ENCODE assay signal across 9 cellular contexts in genomic region chr19:50723735-50724521, GRCh38. TPM values are rescaled to one million over a fixed set of nuclear protein-coding genes. Genes with fewer than 3 reads are reported as not detected.
A peak's percentile ranks its signal among the peaks of the same experiment; 100 is the strongest.
DNase-seq lines count a peak whose midpoint lies in the region; ATAC-seq and TF ChIP-seq lines count a peak whose summit lies in the region.
"Had no signal": no experiment of that assay in that cellular context is flagged by ENCODE, and none has a peak within 500 bp of the region (broad histone marks: within the 10 kb centered on the region; RNA-seq: fewer than 3 reads in every experiment).

No MANE protein-coding gene starts in this region.

- TF ChIP-seq CTCF in AG04449 (IDR thresholded peaks at IDR 0.05; ENCODE audit: insufficient read depth, low read length, missing control alignments) (no peak), HFFc6 (IDR thresholded peaks at IDR 0.05) (no peak), choroid plexus epithelial cell (conservative IDR thresholded peaks at IDR 0.05; ENCODE audit: low read depth, low read length) (no peak), GM13976 (IDR thresholded peaks at IDR 0.05; ENCODE audit: borderline replicate concordance, control extremely low read depth, extremely low read depth, insufficient read depth, missing control alignments) (no peak)

- peaks cover 49% of the 10 kb centered on the region for H3K4me1 Mint-ChIP-seq in HFFc6 (ENCODE audit: low read depth)
- H3K4me1 Mint-ChIP-seq in naive thymus-derived CD4-positive, alpha-beta T cell = peaks cover 0 to 34% (median 24%) of the 10 kb centered on the region in 7 donors

- peaks cover 5 to 12% of the 10 kb centered on the region in 2 donors for H3K4me1 ChIP-seq in naive thymus-derived CD4-positive, alpha-beta T cell (ENCODE audit: control insufficient read depth in 2 of 2, insufficient read depth in 2 of 2, low read length in 2 of 2)

- H3K36me3 Mint-ChIP-seq in HFFc6 (ENCODE audit: low read depth) = peaks cover 9% of the 10 kb centered on the region; the same call in 1 of the 2 replicates
- H3K36me3 Mint-ChIP-seq in naive thymus-derived CD4-positive, alpha-beta T cell = peaks cover 0 to 5% (median 0%) of the 10 kb centered on the region in 5 donors

- no peak overlapping the region for H3K27ac ChIP-seq in naive thymus-derived CD4-positive, alpha-beta T cell (ENCODE audit: low read depth, low read length)

- in situ Hi-C loops in GM13976 (cut with MboI; ENCODE audit: low sequenced_read_pairs, unreplicated experiment) = no loop called here

- H3K27ac Mint-ChIP-seq in HFFc6 = peak overlapping the region; percentile 90
- peak overlapping the region in 1 of 9 donors; percentile 83 for H3K27ac Mint-ChIP-seq in naive thymus-derived CD4-positive, alpha-beta T cell

- CTCF ChIA-PET in AG04449 (lab: Yijun Ruan, JAX) = interaction anchor here (0.7 to 5.5 kb wide), 21 partner anchors 9 to 363 kb away, joined by 3 to 61 read pairs (median 4); no protein-coding TSS in a partner anchor
- CTCF ChIA-PET in naive thymus-derived CD4-positive, alpha-beta T cell (lab: Charles Lee) = interaction anchor here (1.3 kb wide), 1 partner anchor 355 kb away, joined by 4 read pairs; no protein-coding TSS in a partner anchor

- DNase-seq in AG04449 (ENCODE audit: low read depth, low spot score) (no peak), HFFc6 (no peak), choroid plexus epithelial cell (ENCODE audit: low read depth) (no peak), NCI-H82 treated with DMSO at 0.1 percent for 48 hours (lab: John Stamatoyannopoulos, UW; ENCODE audit: unreplicated experiment) (no peak), NCI-H2081 (lab: John Stamatoyannopoulos, UW) (no peak), GM13976 (ENCODE audit: low spot score) (no peak)
- no peak for DNase-seq in naive thymus-derived CD4-positive, alpha-beta T cell

- no peaks in the 10 kb centered on the region for H3K9me3 ChIP-seq in naive thymus-derived CD4-positive, alpha-beta T cell (ENCODE audit: control insufficient read depth in 2 of 3, low read length in 3 of 3)

- H3K27me3 Mint-ChIP-seq in HFFc6 (ENCODE audit: insufficient read depth) = no peaks in the 10 kb centered on the region; the same call in none of the 2 replicates
- peaks cover 47 to 69% (median 48%) of the 10 kb centered on the region in 5 donors for H3K27me3 Mint-ChIP-seq in naive thymus-derived CD4-positive, alpha-beta T cell

- POLR2A ChIA-PET in AG04449 (lab: Yijun Ruan, JAX) = interaction anchor here (0.6 to 1.0 kb wide), 3 partner anchors 10 to 395 kb away, joined by 3 to 5 read pairs (median 5); partner anchors contain the start of gene KCNC3
- POLR2A ChIA-PET in naive thymus-derived CD4-positive, alpha-beta T cell (lab: Charles Lee) = no interaction called here

- ATAC-seq in naive thymus-derived CD4-positive, alpha-beta T cell = no peak
- ATAC-seq in GM18868 (IDR thresholded peaks at IDR 0.05; ENCODE audit: unreplicated experiment) = no peak

- intact Hi-C loops in naive thymus-derived CD4-positive, alpha-beta T cell (cut with micrococcal nuclease) = loop anchor here (1.0 to 10.0 kb wide), 9 partner anchors 59 to 981 kb away; partner anchors contain the start of genes POLD1 (in 2 of the 2), VRK3 (in 1 of the 2) and ZNF473 (in 1 of the 2)

- H3K4me3 Mint-ChIP-seq in HFFc6 = peak overlapping the region; percentile 90
- H3K4me3 Mint-ChIP-seq in naive thymus-derived CD4-positive, alpha-beta T cell = peak overlapping the region; percentile 60 to 92 (median 80)

- no peaks in the 10 kb centered on the region for H3K36me3 ChIP-seq in naive thymus-derived CD4-positive, alpha-beta T cell (ENCODE audit: control insufficient read depth in 2 of 3, insufficient read depth in 3 of 3, low read length in 3 of 3)

- H3K9me3 Mint-ChIP-seq in HFFc6 = no peaks in the 10 kb centered on the region
- H3K9me3 Mint-ChIP-seq in naive thymus-derived CD4-positive, alpha-beta T cell = peaks cover 0 to 7% (median 2%) of the 10 kb centered on the region in 11 donors

- H3K27me3 ChIP-seq in naive thymus-derived CD4-positive, alpha-beta T cell (ENCODE audit: control insufficient read depth in 2 of 2, insufficient read depth in 2 of 2, low read length in 2 of 2) = peaks cover 5 to 12% of the 10 kb centered on the region in 2 donors

- H3K4me3 ChIP-seq in AG04449 (ENCODE audit: low read depth, low read length) = peak overlapping the region; percentile 92
- peak overlapping the region; percentile 60 for H3K4me3 ChIP-seq in choroid plexus epithelial cell (ENCODE audit: low read depth, low read length)
- H3K4me3 ChIP-seq in naive thymus-derived CD4-positive, alpha-beta T cell (ENCODE audit: low read length) = peak overlapping the region; percentile 62

RNA-seq across cellular contexts. Expression of gene CLEC11A, which starts 0.8 kb away (rescaled TPM):
- total RNA-seq in HFFc6 (2021; fragmentation: NEBNext Ultra II Directional; extraction: Animal tissue kit (Norgen Biotek cat#: 25700)) = 100 to 1,000 TPM; 140 to 182 (median 164) TPM
- total RNA-seq in naive thymus-derived CD4-positive, alpha-beta T cell = 1 to 10 TPM in 4 of 5 experiments, under 1 TPM in 1; 0.36 to 4.6 (median 3.1) TPM
- 1 to 10 TPM; 2.4 to 6.4 TPM for polyA plus RNA-seq in naive thymus-derived CD4-positive, alpha-beta T cell

RNA-seq across cellular contexts. Expression of gene SHANK1, which starts 4.3 kb away (rescaled TPM):
- 10 to 100 TPM in 4 of 6 experiments, 1 to 10 TPM in 2; 5.4 to 16.7 (median 14.7) TPM for total RNA-seq in HFFc6 (2021; fragmentation: NEBNext Ultra II Directional; extraction: Animal tissue kit (Norgen Biotek cat#: 25700))
- under 1 TPM in 2 of 5 experiments, not detected in 3; 0.64 to 0.69 TPM for total RNA-seq in naive thymus-derived CD4-positive, alpha-beta T cell
- not detected for polyA plus RNA-seq in naive thymus-derived CD4-positive, alpha-beta T cell

RNA-seq across cellular contexts. Expression of gene GPR32, which starts 46.3 kb away (rescaled TPM):
- not detected for total RNA-seq in HFFc6 (2021; fragmentation: NEBNext Ultra II Directional; extraction: Animal tissue kit (Norgen Biotek cat#: 25700))
- total RNA-seq in naive thymus-derived CD4-positive, alpha-beta T cell = not detected
- not detected for polyA plus RNA-seq in naive thymus-derived CD4-positive, alpha-beta T cell
- total RNA-seq: M059J had no signal

Comparison
In these comparisons a context has a peak if more than half of its experiments do, and no peak if none do; other contexts are left out.
1. RNA of gene CLEC11A, which starts 0.8 kb away (total RNA-seq): 140 to 182 TPM in HFFc6; 0.36 to 4.6 TPM in naive thymus-derived CD4-positive, alpha-beta T cell; every median in the first group is over 10 times any median in the second.
2. Peak in every context shown above with its lines, with median percentiles within 50 percentile points of each other: H3K4me3 ChIP-seq.